In the genomic region with DNA sequence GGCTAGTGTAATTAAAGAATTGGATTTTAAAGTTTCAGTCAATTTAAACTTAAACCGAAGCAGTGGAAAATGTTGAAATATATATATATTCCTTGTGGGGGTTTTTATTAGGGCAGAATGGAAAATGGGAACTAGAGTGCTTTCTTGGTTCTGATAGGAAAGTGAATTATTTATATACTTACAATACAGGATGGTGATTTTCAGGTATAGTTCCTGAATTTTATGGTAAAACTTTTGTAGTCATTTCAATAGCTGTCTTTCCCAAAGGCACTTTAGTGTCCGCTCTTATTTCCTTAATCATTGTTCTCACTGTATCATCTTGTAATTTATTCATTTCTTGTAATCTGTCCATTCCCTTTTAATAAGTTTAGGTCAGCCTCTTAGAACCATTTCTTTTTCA, we compare ENCODE assay signal across 9 cellular contexts. TPM values are rescaled to one million over a fixed set of nuclear protein-coding genes. Genes with fewer than 3 reads are reported as not detected.
DNase-seq lines count a peak whose midpoint lies in the region; ATAC-seq and TF ChIP-seq lines count a peak whose summit lies in the region.
"Had no signal": no experiment of that assay in that cellular context is flagged by ENCODE, and none has a peak within 500 bp of the region (broad histone marks: within the 10 kb centered on the region; RNA-seq: fewer than 3 reads in every experiment).

No MANE protein-coding gene starts in this region.

- H3K27ac ChIP-seq in DOHH2 (ENCODE audit: low read depth, low read length) = peak overlapping the region; percentile 77
- H3K27ac ChIP-seq in OCI-LY3 (ENCODE audit: low read length) = no peak overlapping the region
- H3K27ac ChIP-seq in ectodermal cell (ENCODE audit: insufficient read depth, low read depth, low read length, poor library complexity, severe bottlenecking) = no peak overlapping the region
- H3K27ac ChIP-seq in neural cell (ENCODE audit: low read length) = no peak overlapping the region
- no peak overlapping the region for H3K27ac ChIP-seq in upper lobe of left lung

- no peak for TF ChIP-seq POLR2A in upper lobe of left lung (IDR thresholded peaks at IDR 0.05)

- H3K27me3 ChIP-seq in DOHH2 (ENCODE audit: control insufficient read depth, low read length) (no peaks in the 10 kb centered on the region), OCI-LY3 (ENCODE audit: low read depth, low read length) (no peaks in the 10 kb centered on the region), ectodermal cell (ENCODE audit: control insufficient read depth, insufficient read depth, low read length, poor library complexity, severe bottlenecking) (no peaks in the 10 kb centered on the region), neural cell (ENCODE audit: insufficient read depth, low read depth, low read length) (no peaks in the 10 kb centered on the region), upper lobe of left lung (no peaks in the 10 kb centered on the region)

- H3K4me3 ChIP-seq in DOHH2 (ENCODE audit: low read length) (peak overlapping the region; percentile 91), OCI-LY3 (ENCODE audit: low read length) (peak overlapping the region; percentile 94; the same call in 1 of the 2 replicates), ectodermal cell (ENCODE audit: insufficient read depth, low read depth, low read length) (peak overlapping the region; percentile 95), neural cell (ENCODE audit: low read length) (peak overlapping the region; percentile 87), upper lobe of left lung (peak overlapping the region in 1 of 4 donors; percentile 65)

- H3K9me2 ChIP-seq in DOHH2 (replicated peaks; ENCODE audit: control insufficient read depth, low read length) = no peaks in the 10 kb centered on the region
- H3K9me2 ChIP-seq in neural cell (ENCODE audit: insufficient read depth, low read length) = no peaks in the 10 kb centered on the region

- H3K79me2 ChIP-seq in DOHH2 (ENCODE audit: control insufficient read depth, low read length) (peaks cover 71% of the 10 kb centered on the region), OCI-LY3 (ENCODE audit: low read length) (peaks cover 47% of the 10 kb centered on the region), neural cell (replicated peaks; ENCODE audit: insufficient read depth, low read length) (peaks cover 18% of the 10 kb centered on the region)

- H3K9ac ChIP-seq in OCI-LY3 (ENCODE audit: low read length) (peak overlapping the region; percentile 98; the same call in 1 of the 2 replicates), neural cell (ENCODE audit: low read length) (peak overlapping the region; percentile 85)

- peaks cover 40% of the 10 kb centered on the region; the same call in 1 of the 2 replicates for H4K20me1 ChIP-seq in DOHH2 (ENCODE audit: control insufficient read depth, insufficient read depth, low read depth, low read length)
- H4K20me1 ChIP-seq in OCI-LY3 (ENCODE audit: insufficient read depth, low read length) = peaks cover 46% of the 10 kb centered on the region
- no peaks in the 10 kb centered on the region for H4K20me1 ChIP-seq in neural cell (ENCODE audit: insufficient read depth)

- TF ChIP-seq CTCF in DOHH2 (IDR thresholded peaks at IDR 0.05; ENCODE audit: low read depth, low read length, poor library complexity, severe bottlenecking) (no peak), OCI-LY3 (IDR thresholded peaks at IDR 0.05; ENCODE audit: low read depth, low read length) (no peak), neural cell (IDR thresholded peaks at IDR 0.05; ENCODE audit: poor library complexity, severe bottlenecking) (no peak), upper lobe of left lung (IDR thresholded peaks at IDR 0.05) (no peak)

- H3K4me2 ChIP-seq in DOHH2 (ENCODE audit: low read length) (peak overlapping the region; percentile 89), OCI-LY3 (ENCODE audit: low read length) (peak overlapping the region; percentile 89), neural cell (ENCODE audit: low read length) (peak overlapping the region; percentile 31)

- H3K36me3 ChIP-seq in DOHH2 (ENCODE audit: control insufficient read depth, low read length) = peaks cover 78% of the 10 kb centered on the region
- H3K36me3 ChIP-seq in OCI-LY3 (replicated peaks; ENCODE audit: low read depth, low read length) = peaks cover 59% of the 10 kb centered on the region
- peaks cover 45% of the 10 kb centered on the region for H3K36me3 ChIP-seq in ectodermal cell (ENCODE audit: control insufficient read depth, insufficient read depth, low read length)
- peaks cover 7% of the 10 kb centered on the region for H3K36me3 ChIP-seq in neural cell (ENCODE audit: insufficient read depth, low read length)
- H3K36me3 ChIP-seq in upper lobe of left lung = peaks cover 13 to 57% (median 45%) of the 10 kb centered on the region in 4 donors

- H3K9me3 ChIP-seq in DOHH2 (ENCODE audit: control insufficient read depth, insufficient read depth, low read length) (no peaks in the 10 kb centered on the region), OCI-LY3 (ENCODE audit: insufficient read depth, low read length) (no peaks in the 10 kb centered on the region), ectodermal cell (ENCODE audit: control insufficient read depth, low read length) (no peaks in the 10 kb centered on the region), neural cell (ENCODE audit: low read length) (no peaks in the 10 kb centered on the region), upper lobe of left lung (no peaks in the 10 kb centered on the region)

- DNase-seq in NCI-H2171 treated with DMSO at 0.1 percent for 48 hours (lab: John Stamatoyannopoulos, UW) = no peak
- DNase-seq in upper lobe of left lung = no peak
- DNase-seq: NCI-H1417 had no signal

- H2AFZ ChIP-seq in OCI-LY3 (ENCODE audit: low read depth, low read length) = no peak overlapping the region
- no peak overlapping the region for H2AFZ ChIP-seq in neural cell (ENCODE audit: low read depth, low read length)

- peaks cover 69% of the 10 kb centered on the region for H3F3A ChIP-seq in DOHH2 (ENCODE audit: control insufficient read depth, insufficient read depth)
- no peaks in the 10 kb centered on the region for H3F3A ChIP-seq in neural cell (ENCODE audit: insufficient read depth, low read length, poor library complexity, severe bottlenecking)

- H3K4me1 ChIP-seq in DOHH2 (ENCODE audit: control insufficient read depth, low read length) (peaks cover 58% of the 10 kb centered on the region), OCI-LY3 (ENCODE audit: low read length) (peaks cover 31% of the 10 kb centered on the region), ectodermal cell (ENCODE audit: control insufficient read depth, insufficient read depth, low read length) (peaks cover 12% of the 10 kb centered on the region), upper lobe of left lung (peaks cover 28 to 51% (median 30%) of the 10 kb centered on the region in 4 donors)

- 94 to 100% methylated on average over 2 of the region's 2 CpGs for WGBS in ectodermal cell, 2 experiments
- WGBS in upper lobe of left lung, 2 donors = 83 to 99% methylated on average over 2 of the region's 2 CpGs

- no peak for TF ChIP-seq EP300 in neural cell (conservative IDR thresholded peaks at IDR 0.05; ENCODE audit: poor library complexity, severe bottlenecking)
- no peak for TF ChIP-seq EP300 in upper lobe of left lung (IDR thresholded peaks at IDR 0.05)

- TF ChIP-seq RAD21 in neural cell (conservative IDR thresholded peaks at IDR 0.05) = no peak

- no peak for ATAC-seq in HG03457 (IDR thresholded peaks at IDR 0.05; ENCODE audit: unreplicated experiment)
- ATAC-seq in upper lobe of left lung (ENCODE audit: low FRiP score in 2 of 2) = no peak
- no peak for ATAC-seq in HG03196 (IDR thresholded peaks at IDR 0.05; ENCODE audit: unreplicated experiment)

TF ChIP-seq in neural cell, 6 proteins besides CTCF, POLR2A, EP300 and RAD21:
- TF ChIP-seq SMC3 (conservative IDR thresholded peaks at IDR 0.05; ENCODE audit: poor library complexity) = no peak
- no peak for TF ChIP-seq TAF1 (IDR thresholded peaks at IDR 0.05; ENCODE audit: low read depth)
- TF ChIP-seq MXI1 (conservative IDR thresholded peaks at IDR 0.05; ENCODE audit: poor library complexity, severe bottlenecking) = no peak
- no peak for TF ChIP-seq EZH2 (IDR thresholded peaks at IDR 0.05; ENCODE audit: borderline replicate concordance, insufficient read depth, low read length, poor library complexity, severe bottlenecking)
- TF ChIP-seq POLR2AphosphoS5 (IDR thresholded peaks at IDR 0.05) = no peak

RNA-seq across cellular contexts. Expression of gene RPL37A, which starts 1.9 kb away (rescaled TPM):
- 2,712 TPM for polyA plus RNA-seq in ectodermal cell (2013, experiment 1 of 4)
- polyA plus RNA-seq in ectodermal cell (2013, experiment 2 of 4) = 2,869 TPM
- polyA plus RNA-seq in ectodermal cell (2013, experiment 3 of 4) = 2,357 TPM
- polyA plus RNA-seq in ectodermal cell (2013, experiment 4 of 4) = 2,510 TPM
- polyA plus RNA-seq in neural cell = 1,507 and 1,655 TPM in 2 replicates
- polyA minus RNA-seq in neural cell = 291 and 334 TPM in 2 replicates
- 1,000 to 10,000 TPM in 4 of 6 donors, 100 to 1,000 TPM in 2; 694 to 2,232 (median 1,163) TPM for total RNA-seq in upper lobe of left lung

Comparison
In these comparisons a context has a peak if more than half of its experiments do, and no peak if none do; other contexts are left out.
1. H3K4me2 ChIP-seq: peak in every context shown above with its lines; median percentile 89 in DOHH2; 89 in OCI-LY3; 31 in neural cell.